Comparison of ENCODE assay signal across 1 cellular context in the genomic region with DNA sequence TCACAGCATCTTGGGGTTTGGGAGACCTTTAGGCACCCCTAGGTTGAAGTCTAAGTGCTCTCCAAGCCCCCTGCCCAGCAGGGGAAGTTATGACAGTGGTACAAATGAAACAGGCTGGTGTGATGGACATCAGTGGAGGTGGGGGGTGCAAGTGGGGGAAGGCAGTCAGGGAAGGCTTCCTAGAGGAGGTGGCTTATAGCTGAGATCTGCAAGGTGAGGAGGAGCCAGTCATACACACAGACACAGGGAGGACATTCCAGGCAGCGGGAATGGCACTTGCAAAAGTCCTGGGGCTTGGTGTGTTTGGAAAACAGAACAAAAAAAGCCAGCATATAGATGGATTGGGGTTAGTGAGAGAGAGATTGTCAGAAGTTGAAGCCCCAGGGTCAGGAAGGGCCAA.
TF ChIP-seq lines count a peak whose summit lies in the region.

No MANE protein-coding gene starts in this region.

TF ChIP-seq in GM12891, 5 proteins besides CTCF, POLR2A, EP300 and RAD21:
- no peak for TF ChIP-seq PAX5 (IDR thresholded peaks at IDR 0.05; ENCODE audit: insufficient read depth, low read length, severe bottlenecking)
- no peak for TF ChIP-seq POLR2AphosphoS5 (IDR thresholded peaks at IDR 0.05; ENCODE audit: low read depth, low read length)
- no peak for TF ChIP-seq SPI1 (IDR thresholded peaks at IDR 0.05; ENCODE audit: low read depth, low read length)
- no peak for TF ChIP-seq POU2F2 (IDR thresholded peaks at IDR 0.05; ENCODE audit: low read depth, low read length)
